In the genomic region with DNA sequence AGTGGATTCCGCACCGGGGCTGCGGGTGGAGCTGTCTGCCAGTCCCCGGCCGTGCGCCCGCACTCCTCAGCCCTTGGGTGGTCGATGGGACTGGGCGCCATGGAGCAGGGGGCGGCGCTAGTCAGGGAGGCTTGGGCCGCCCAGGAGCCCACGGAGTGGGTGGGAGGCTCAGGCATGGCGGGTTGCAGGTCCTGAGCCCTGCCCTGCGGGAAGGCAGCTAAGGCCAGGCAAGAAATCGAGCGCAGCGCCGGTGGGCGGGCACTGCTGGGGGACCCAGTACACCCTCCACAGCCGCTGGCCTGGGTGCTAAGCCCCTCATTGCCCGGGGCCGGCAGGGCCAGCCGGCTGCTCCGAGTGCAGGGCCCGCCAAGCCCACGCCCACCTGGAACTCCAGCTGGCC, we compare ENCODE assay signal across 15 cellular contexts. TPM values are rescaled to one million over a fixed set of nuclear protein-coding genes. Genes with fewer than 3 reads are reported as not detected.
"Had no signal": no experiment of that assay in that cellular context is flagged by ENCODE, and none has a peak within 500 bp of the region (broad histone marks: within the 10 kb centered on the region; RNA-seq: fewer than 3 reads in every experiment).

No MANE protein-coding gene starts in this region.

RNA-seq across cellular contexts. Expression of a gene that starts 30.2 kb away (rescaled TPM):
- total RNA-seq: activated B cell treated with CpG ODN at 0.5 μM for 24 hours; activated CD4-positive, alpha-beta memory T cell treated with anti-CD3 and anti-CD28 coated beads for 36 hours; activated CD4-positive, alpha-beta memory T cell treated with anti-CD3 and anti-CD28 coated beads, Interleukin-2, amount 10 ng/mL, durations not matched to agents 7 days and 5 days; activated CD4-positive, alpha-beta T cell treated with anti-CD3 and anti-CD28 coated beads for 36 hours; activated CD4-positive, alpha-beta T cell treated with anti-CD3 and anti-CD28 coated beads, Interleukin-2, amount 10 ng/mL, durations not matched to agents 24 days and 14 days; activated CD4-positive, alpha-beta T cell treated with anti-CD3 and anti-CD28 coated beads, Interleukin-2, amount 10 ng/mL, durations not matched to agents 7 days and 5 days; activated CD8-positive, alpha-beta memory T cell treated with anti-CD3 and anti-CD28 coated beads for 36 hours; activated CD8-positive, alpha-beta memory T cell treated with anti-CD3 and anti-CD28 coated beads, Interleukin-2, amount 10 ng/mL, durations not matched to agents 7 days and 5 days; activated CD8-positive, alpha-beta T cell treated with anti-CD3 and anti-CD28 coated beads for 36 hours; activated CD8-positive, alpha-beta T cell treated with anti-CD3 and anti-CD28 coated beads, Interleukin-2, amount 10 ng/mL, durations not matched to agents 7 days and 5 days; T-helper 1 cell treated with Interleukin-12 subunit alpha and Interleukin-12 subunit beta and Interleukin-4 antibody, amounts not matched to agents 30 ng/mL and 1 ng/mL, for 36 hours; T-helper 17 cell; T-helper 2 cell treated with Interferon-gamma antibody and Interleukin-4, amounts not matched to agents 100 ng/mL and 5 ng/mL, for 36 hours; WTC11 had no signal

RNA-seq across cellular contexts. Expression of a gene that starts 49.1 kb away (rescaled TPM):
- total RNA-seq: activated B cell treated with CpG ODN at 0.5 μM for 24 hours; activated CD4-positive, alpha-beta memory T cell treated with anti-CD3 and anti-CD28 coated beads for 36 hours; activated CD4-positive, alpha-beta memory T cell treated with anti-CD3 and anti-CD28 coated beads, Interleukin-2, amount 10 ng/mL, durations not matched to agents 7 days and 5 days; activated CD4-positive, alpha-beta T cell treated with anti-CD3 and anti-CD28 coated beads, Interleukin-2, amount 10 ng/mL, durations not matched to agents 24 days and 14 days; activated CD4-positive, alpha-beta T cell treated with anti-CD3 and anti-CD28 coated beads, Interleukin-2, amount 10 ng/mL, durations not matched to agents 7 days and 5 days; activated CD8-positive, alpha-beta memory T cell treated with anti-CD3 and anti-CD28 coated beads for 36 hours; activated CD8-positive, alpha-beta memory T cell treated with anti-CD3 and anti-CD28 coated beads, Interleukin-2, amount 10 ng/mL, durations not matched to agents 7 days and 5 days; activated CD8-positive, alpha-beta T cell treated with anti-CD3 and anti-CD28 coated beads for 36 hours; activated CD8-positive, alpha-beta T cell treated with anti-CD3 and anti-CD28 coated beads, Interleukin-2, amount 10 ng/mL, durations not matched to agents 7 days and 5 days; T-cell; T-helper 1 cell treated with Interleukin-12 subunit alpha and Interleukin-12 subunit beta and Interleukin-4 antibody, amounts not matched to agents 30 ng/mL and 1 ng/mL, for 36 hours; T-helper 17 cell; T-helper 2 cell treated with Interferon-gamma antibody and Interleukin-4, amounts not matched to agents 100 ng/mL and 5 ng/mL, for 36 hours; WTC11 had no signal
